In the genomic region with DNA sequence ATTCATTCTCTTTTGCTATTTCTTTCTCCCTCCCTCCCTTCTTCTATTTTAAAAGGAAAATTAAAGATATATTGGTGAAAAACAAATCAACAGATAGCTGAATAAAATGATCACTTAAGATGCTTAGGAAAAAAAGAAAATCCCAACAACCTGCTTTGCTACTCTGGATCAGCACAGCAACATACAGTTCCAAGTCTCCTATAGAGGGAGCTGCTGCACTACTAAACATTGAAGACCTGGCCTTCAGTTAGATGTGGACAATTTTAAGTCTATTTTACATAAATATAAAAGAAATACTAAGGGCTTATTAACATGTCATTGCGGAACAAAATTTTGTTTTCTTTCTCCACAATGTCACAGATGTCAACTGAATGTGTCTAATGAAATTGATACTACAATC, we compare ENCODE assay signal across 10 cellular contexts.
DNase-seq lines count a peak whose midpoint lies in the region; ATAC-seq and TF ChIP-seq lines count a peak whose summit lies in the region.
"Had no signal": no experiment of that assay in that cellular context is flagged by ENCODE, and none has a peak within 500 bp of the region (broad histone marks: within the 10 kb centered on the region; RNA-seq: fewer than 3 reads in every experiment).

No MANE protein-coding gene starts in this region.

- CTCF ChIA-PET in MCF 10A (lab: Yijun Ruan, JAX), result interaction anchor here (0.6 to 1.8 kb wide), 8 partner anchors 9 to 745 kb away, joined by 3 to 9 read pairs (median 3); no protein-coding TSS in a partner anchor
- CTCF ChIA-PET in Panc1 (lab: Charles Lee), result no interaction called here

- H3K4me3 Mint-ChIP-seq in MCF 10A (ENCODE audit: unreplicated experiment), result no peak overlapping the region
- H3K4me3 Mint-ChIP-seq: CD4-positive, CD25-positive, alpha-beta regulatory T cell had no signal

- BruUV-seq in MCF 10A (replicated peaks; lab: Mats Ljungman, UMichigan), result no TSS peak
- no TSS peak for BruUV-seq in Panc1 (replicated peaks; lab: Mats Ljungman, UMichigan)

- TF ChIP-seq CTCF in MCF 10A (IDR thresholded peaks at IDR 0.05; ENCODE audit: unreplicated experiment) (peak; percentile 43), breast epithelium (IDR thresholded peaks at IDR 0.05) (no peak), Panc1 (IDR thresholded peaks at IDR 0.05) (peak; percentile 6; the same call in 1 of the 2 replicates), fibroblast of villous mesenchyme (IDR thresholded peaks at IDR 0.05; ENCODE audit: insufficient read depth, low read depth, low read length) (peak; percentile 30)

- H3K27ac Mint-ChIP-seq in MCF 10A (ENCODE audit: low read depth, unreplicated experiment), result no peak overlapping the region
- H3K27ac Mint-ChIP-seq: CD4-positive, CD25-positive, alpha-beta regulatory T cell had no signal

- POLR2A ChIA-PET in MCF 10A (lab: Yijun Ruan, JAX), result no interaction called here
- POLR2A ChIA-PET in Panc1 (lab: Charles Lee), result no interaction called here

- H3K27ac ChIP-seq in breast epithelium (no peak overlapping the region), Panc1 (ENCODE audit: low read length) (no peak overlapping the region)
- H3K27ac ChIP-seq: tibial nerve had no signal

- in situ Hi-C loops in Panc1 (cut with HindIII; ENCODE audit: low pct_unique_long_range_greater_than_20kb, low sequenced_read_pairs), result no loop called here

- H3K36me3 ChIP-seq in breast epithelium (no peaks in the 10 kb centered on the region), Panc1 (ENCODE audit: control insufficient read depth, insufficient read depth, low read length) (no peaks in the 10 kb centered on the region)
- H3K36me3 ChIP-seq: tibial nerve had no signal

- H3K4me3 ChIP-seq in breast epithelium (no peak overlapping the region), Panc1 (ENCODE audit: low read depth in 2 of 2, low read length in 2 of 2) (no peak overlapping the region), fibroblast of villous mesenchyme (ENCODE audit: low read depth, low read length) (no peak overlapping the region)
- H3K4me3 ChIP-seq: tibial nerve had no signal

- peaks cover 7% of the 10 kb centered on the region for H3K9me3 Mint-ChIP-seq in MCF 10A (ENCODE audit: unreplicated experiment)

- H3K4me1 Mint-ChIP-seq in MCF 10A (ENCODE audit: insufficient read depth, unreplicated experiment), result no peaks in the 10 kb centered on the region
- H3K4me1 Mint-ChIP-seq: CD4-positive, CD25-positive, alpha-beta regulatory T cell had no signal

- intact Hi-C loops in MCF 10A (cut with micrococcal nuclease) (loop anchor here (5.0 kb wide), 1 partner anchor 745 kb away; no protein-coding TSS in a partner anchor), breast epithelium (cut with DNase I; ENCODE audit: low total_unique reads) (no loop called here), Panc1 (cut with micrococcal nuclease; ENCODE audit: unreplicated experiment) (no loop called here)

- DNase-seq in MCF 10A (ENCODE audit: unreplicated experiment), result peak; percentile 44
- DNase-seq in breast epithelium (ENCODE audit: low spot score in 2 of 2), result no peak
- DNase-seq in Panc1 (ENCODE audit: low read depth, low spot score), result no peak
- DNase-seq in fibroblast of villous mesenchyme (ENCODE audit: low read depth), result peak; percentile 17
- DNase-seq in smooth muscle cell of the brain vasculature (ENCODE audit: low read depth, low spot score), result peak; percentile 10
- DNase-seq in NCI-H2196 (lab: John Stamatoyannopoulos, UW; ENCODE audit: unreplicated experiment), result no peak
- DNase-seq in activated CD4-positive, alpha-beta T cell treated with anti-CD3 and anti-CD28 coated beads, Interleukin-2, amount 50 U/mL, for 4 hours, result no peak
- no peak for DNase-seq in NCI-H1930 (lab: John Stamatoyannopoulos, UW)
- DNase-seq: CD4-positive, CD25-positive, alpha-beta regulatory T cell had no signal

- no peak for ATAC-seq in Panc1

- no peaks in the 10 kb centered on the region for H3K36me3 Mint-ChIP-seq in MCF 10A (ENCODE audit: insufficient read depth, unreplicated experiment)
- H3K36me3 Mint-ChIP-seq: CD4-positive, CD25-positive, alpha-beta regulatory T cell had no signal

- TF ChIP-seq POLR2A in breast epithelium (IDR thresholded peaks at IDR 0.05), result no peak

- H3K27me3 Mint-ChIP-seq in MCF 10A (ENCODE audit: insufficient read depth, unreplicated experiment), result no peaks in the 10 kb centered on the region
- H3K27me3 Mint-ChIP-seq: CD4-positive, CD25-positive, alpha-beta regulatory T cell had no signal

- H3K9me3 ChIP-seq in breast epithelium, result no peaks in the 10 kb centered on the region
- H3K9me3 ChIP-seq in Panc1 (ENCODE audit: control insufficient read depth, insufficient read depth, low read depth, low read length), result no peaks in the 10 kb centered on the region
- H3K9me3 ChIP-seq: tibial nerve had no signal

- no peaks in the 10 kb centered on the region for H3K4me1 ChIP-seq in breast epithelium
- H3K4me1 ChIP-seq in Panc1 (ENCODE audit: control insufficient read depth, insufficient read depth, low read length), result no peaks in the 10 kb centered on the region
- H3K4me1 ChIP-seq: tibial nerve had no signal

- H3K27me3 ChIP-seq in breast epithelium (peaks cover 0 to 4% of the 10 kb centered on the region in 2 donors), Panc1 (ENCODE audit: control insufficient read depth, insufficient read depth, low read length) (no peaks in the 10 kb centered on the region)
- H3K27me3 ChIP-seq: tibial nerve had no signal

Comparison
In these comparisons a context has a peak if more than half of its experiments do, and no peak if none do; other contexts are left out.
1. DNase-seq: peak in MCF 10A (single experiment), fibroblast of villous mesenchyme (single experiment) and smooth muscle cell of the brain vasculature (single experiment); none in breast epithelium (0 of 2), Panc1 (single experiment), NCI-H2196 (single experiment), activated CD4-positive, alpha-beta T cell treated with anti-CD3 and anti-CD28 coated beads, Interleukin-2, amount 50 U/mL, for 4 hours (0 of 2) and NCI-H1930 (0 of 2).
2. CTCF ChIP-seq: peak in MCF 10A (single experiment), Panc1 (single experiment) and fibroblast of villous mesenchyme (single experiment); none in breast epithelium (0 of 3).